In the genomic region with DNA sequence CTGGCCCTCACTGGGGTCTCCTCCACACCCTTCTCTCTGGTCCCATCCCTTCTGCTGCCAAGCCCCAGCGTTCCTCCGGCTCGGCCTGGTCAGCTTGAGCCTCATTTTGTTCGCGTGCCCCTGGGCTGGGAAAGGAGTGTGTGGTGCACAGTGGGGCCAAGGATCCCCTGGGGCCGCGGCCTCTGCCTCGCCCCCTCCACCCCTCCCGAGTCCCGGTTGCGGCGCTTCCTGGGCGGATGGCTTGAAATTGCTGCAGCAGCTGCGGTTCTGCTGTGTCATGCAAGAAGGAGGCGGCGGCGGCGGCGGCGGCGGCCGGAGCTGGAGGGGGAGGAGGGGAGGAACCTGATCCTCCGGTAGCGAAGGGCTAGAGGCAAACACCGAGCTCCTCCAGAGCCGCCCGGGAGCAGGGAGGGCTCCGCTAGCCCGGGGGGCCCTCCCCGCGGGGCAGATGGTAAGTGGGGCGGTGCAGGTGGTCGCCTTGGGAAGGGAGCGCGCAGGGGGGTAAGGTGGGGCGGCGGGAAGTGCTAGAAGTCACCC, we compare ENCODE assay signal across 8 cellular contexts.
DNase-seq lines count a peak whose midpoint lies in the region; ATAC-seq and TF ChIP-seq lines count a peak whose summit lies in the region.

No MANE protein-coding gene starts in this region.

- DNase-seq in Daoy (ENCODE audit: low read depth) = peak; percentile 95
- peak; percentile 69 for DNase-seq in HFFc6
- DNase-seq in NCI-H345 (lab: John Stamatoyannopoulos, UW) = peak; percentile 70
- DNase-seq in activated CD4-positive, alpha-beta T cell treated with anti-CD3 and anti-CD28 coated beads, Interleukin-2, amount 50 U/mL, for 1 hour = peak; percentile 72
- DNase-seq in stimulated activated CD4-positive, alpha-beta T cell treated with anti-CD3 and anti-CD28 coated beads, Interleukin-4, amount 100 ng/mL, for 1 hour = peak; percentile 72

- no peaks in the 10 kb centered on the region for H3K27me3 ChIP-seq in liver (ENCODE audit: control insufficient read depth in 4 of 4, insufficient read depth in 4 of 4, low read length in 3 of 4)

- peaks cover 11% of the 10 kb centered on the region for H3K27me3 Mint-ChIP-seq in HFFc6 (ENCODE audit: insufficient read depth)
- peaks cover 9% of the 10 kb centered on the region for H3K27me3 Mint-ChIP-seq in dendritic cell treated with granulocyte-macrophage colony-stimulating factor and Interleukin-4, amounts not matched to agents 40 ng/mL and 50 ng/mL, for 4 days

- no peak for ATAC-seq in GM18502 (IDR thresholded peaks at IDR 0.05; ENCODE audit: poor library complexity, unreplicated experiment)

- intact Hi-C loops in dendritic cell treated with granulocyte-macrophage colony-stimulating factor and Interleukin-4, amounts not matched to agents 40 ng/mL and 50 ng/mL, for 4 days (cut with micrococcal nuclease) = loop anchor here (2.0 to 5.0 kb wide), 2 partner anchors 107 to 217 kb away; a partner anchor contains a TSS

- peaks cover 54% of the 10 kb centered on the region for H3K4me1 Mint-ChIP-seq in HFFc6 (ENCODE audit: low read depth)
- H3K4me1 Mint-ChIP-seq in dendritic cell treated with granulocyte-macrophage colony-stimulating factor and Interleukin-4, amounts not matched to agents 40 ng/mL and 50 ng/mL, for 4 days (ENCODE audit: low read depth) = peaks cover 51% of the 10 kb centered on the region

- H3K4me3 ChIP-seq in liver (ENCODE audit: low read depth in 1 of 3, low read length in 3 of 3) = peak overlapping the region; percentile 59 to 93 (median 63)

- peaks cover 45% of the 10 kb centered on the region for H3K36me3 Mint-ChIP-seq in HFFc6 (ENCODE audit: low read depth)
- peaks cover 37% of the 10 kb centered on the region for H3K36me3 Mint-ChIP-seq in dendritic cell treated with granulocyte-macrophage colony-stimulating factor and Interleukin-4, amounts not matched to agents 40 ng/mL and 50 ng/mL, for 4 days (ENCODE audit: low read depth)

- peak overlapping the region; percentile 98 for H3K27ac Mint-ChIP-seq in HFFc6
- peak overlapping the region; percentile 92 for H3K27ac Mint-ChIP-seq in dendritic cell treated with granulocyte-macrophage colony-stimulating factor and Interleukin-4, amounts not matched to agents 40 ng/mL and 50 ng/mL, for 4 days

- H3K9me3 ChIP-seq in liver (ENCODE audit: control insufficient read depth in 4 of 4, low read length in 3 of 4) = no peaks in the 10 kb centered on the region

- under 1% methylated on average over 37 of the region's 37 CpGs for WGBS in liver

- H3K36me3 ChIP-seq in liver (ENCODE audit: control insufficient read depth in 4 of 4, insufficient read depth in 3 of 4, low read depth in 1 of 4, low read length in 3 of 4) = no peaks in the 10 kb centered on the region

- H3K9me3 Mint-ChIP-seq in HFFc6 = no peaks in the 10 kb centered on the region
- no peaks in the 10 kb centered on the region for H3K9me3 Mint-ChIP-seq in dendritic cell treated with granulocyte-macrophage colony-stimulating factor and Interleukin-4, amounts not matched to agents 40 ng/mL and 50 ng/mL, for 4 days

- peak overlapping the region; percentile 96 for H3K4me3 Mint-ChIP-seq in HFFc6
- peak overlapping the region; percentile 85 for H3K4me3 Mint-ChIP-seq in dendritic cell treated with granulocyte-macrophage colony-stimulating factor and Interleukin-4, amounts not matched to agents 40 ng/mL and 50 ng/mL, for 4 days

- peak overlapping the region; percentile 53 to 86 for H3K9ac ChIP-seq in liver (ENCODE audit: low read depth in 1 of 2, low read length in 2 of 2)

- TF ChIP-seq RAD21 in liver (IDR thresholded peaks at IDR 0.05) = peak in 1 of 2 donors; percentile 59

- peaks cover 2 to 37% (median 24%) of the 10 kb centered on the region in 4 donors for H3K4me1 ChIP-seq in liver (ENCODE audit: control insufficient read depth in 4 of 4, insufficient read depth in 4 of 4, low read length in 3 of 4)

- TF ChIP-seq CTCF in HFFc6 (IDR thresholded peaks at IDR 0.05) (no peak), liver (IDR thresholded peaks at IDR 0.05; ENCODE audit: low read depth, low read length, missing input control) (no peak)

- peak overlapping the region; percentile 29 to 99 for H3K27ac ChIP-seq in liver (ENCODE audit: low read depth in 1 of 2, low read length in 2 of 2)

TF ChIP-seq in liver, 16 proteins besides CTCF, POLR2A, EP300 and RAD21:
- TF ChIP-seq HNF4G (IDR thresholded peaks at IDR 0.05) (no peak), RXRA (IDR thresholded peaks at IDR 0.05) (peak; percentile 11 to 55), YY1 (IDR thresholded peaks at IDR 0.05) (peak; percentile 52)
- TF ChIP-seq, protein P1, sequence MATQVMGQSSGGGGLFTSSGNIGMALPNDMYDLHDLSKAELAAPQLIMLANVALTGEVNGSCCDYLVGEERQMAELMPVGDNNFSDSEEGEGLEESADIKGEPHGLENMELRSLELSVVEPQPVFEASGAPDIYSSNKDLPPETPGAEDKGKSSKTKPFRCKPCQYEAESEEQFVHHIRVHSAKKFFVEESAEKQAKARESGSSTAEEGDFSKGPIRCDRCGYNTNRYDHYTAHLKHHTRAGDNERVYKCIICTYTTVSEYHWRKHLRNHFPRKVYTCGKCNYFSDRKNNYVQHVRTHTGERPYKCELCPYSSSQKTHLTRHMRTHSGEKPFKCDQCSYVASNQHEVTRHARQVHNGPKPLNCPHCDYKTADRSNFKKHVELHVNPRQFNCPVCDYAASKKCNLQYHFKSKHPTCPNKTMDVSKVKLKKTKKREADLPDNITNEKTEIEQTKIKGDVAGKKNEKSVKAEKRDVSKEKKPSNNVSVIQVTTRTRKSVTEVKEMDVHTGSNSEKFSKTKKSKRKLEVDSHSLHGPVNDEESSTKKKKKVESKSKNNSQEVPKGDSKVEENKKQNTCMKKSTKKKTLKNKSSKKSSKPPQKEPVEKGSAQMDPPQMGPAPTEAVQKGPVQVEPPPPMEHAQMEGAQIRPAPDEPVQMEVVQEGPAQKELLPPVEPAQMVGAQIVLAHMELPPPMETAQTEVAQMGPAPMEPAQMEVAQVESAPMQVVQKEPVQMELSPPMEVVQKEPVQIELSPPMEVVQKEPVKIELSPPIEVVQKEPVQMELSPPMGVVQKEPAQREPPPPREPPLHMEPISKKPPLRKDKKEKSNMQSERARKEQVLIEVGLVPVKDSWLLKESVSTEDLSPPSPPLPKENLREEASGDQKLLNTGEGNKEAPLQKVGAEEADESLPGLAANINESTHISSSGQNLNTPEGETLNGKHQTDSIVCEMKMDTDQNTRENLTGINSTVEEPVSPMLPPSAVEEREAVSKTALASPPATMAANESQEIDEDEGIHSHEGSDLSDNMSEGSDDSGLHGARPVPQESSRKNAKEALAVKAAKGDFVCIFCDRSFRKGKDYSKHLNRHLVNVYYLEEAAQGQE (IDR thresholded peaks at IDR 0.05) = no peak
